11 cellular contexts compared by ENCODE assay signal in the genomic region with DNA sequence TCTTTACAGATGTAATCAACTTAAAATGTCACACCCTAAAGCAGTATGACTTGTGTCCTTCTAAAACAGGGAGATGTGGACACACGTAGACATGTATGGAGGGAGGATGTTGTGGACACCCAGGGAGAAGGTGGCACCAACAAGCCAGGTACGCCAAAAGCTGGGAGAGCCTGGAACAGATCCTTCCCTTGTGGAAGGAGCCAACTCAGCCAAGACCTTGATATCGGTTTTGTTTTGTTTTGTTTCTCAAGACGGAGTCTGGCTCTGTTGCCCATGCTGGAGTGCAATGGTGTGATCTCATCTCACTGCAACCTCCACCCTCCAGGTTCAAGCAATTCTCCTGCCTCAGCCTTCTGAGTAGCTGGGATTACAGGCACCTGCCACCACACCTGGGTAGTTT. TPM values are rescaled to one million over a fixed set of nuclear protein-coding genes. Genes with fewer than 3 reads are reported as not detected.
DNase-seq lines count a peak whose midpoint lies in the region; ATAC-seq, FAIRE-seq and TF ChIP-seq lines count a peak whose summit lies in the region.
"Had no signal": no experiment of that assay in that cellular context is flagged by ENCODE, and none has a peak within 500 bp of the region (broad histone marks: within the 10 kb centered on the region; RNA-seq: fewer than 3 reads in every experiment).

No MANE protein-coding gene starts in this region.

- H3K9me3 Mint-ChIP-seq in activated T-cell treated with anti-CD3 and anti-CD28 coated beads, Interleukin-2, amount 50 U/mL, for 72 hours: no peaks in the 10 kb centered on the region
- H3K9me3 Mint-ChIP-seq: activated naive CD4-positive, alpha-beta T cell treated with anti-CD3 and anti-CD28 coated beads, Interleukin-2, amount 50 U/mL, for 24 hours; type B pancreatic cell had no signal

- intact Hi-C loops in kidney (cut with DNase I): no loop called here

- ATAC-seq in activated T-cell treated with anti-CD3 and anti-CD28 coated beads, Interleukin-2, amount 50 U/mL, for 72 hours (replicated peaks in 1 of 2): no peak

- no peak for DNase-seq in activated T-cell treated with anti-CD3 and anti-CD28 coated beads, Interleukin-2, amount 50 U/mL, for 72 hours
- DNase-seq in activated T-cell treated with anti-CD3 and anti-CD28 coated beads, Interleukin-2, amount 50 U/mL, for 48 hours: no peak
- DNase-seq in kidney (no peak), HTR-8/SVneo (ENCODE audit: insufficient read length, low spot score) (no peak), mucosa of gallbladder (ENCODE audit: low spot score) (no peak), HCEC 1CT (no peak)
- DNase-seq: NCI-H526 had no signal

- peak overlapping the region; percentile 79 to 82 for H3K4me3 Mint-ChIP-seq in activated T-cell treated with anti-CD3 and anti-CD28 coated beads, Interleukin-2, amount 50 U/mL, for 72 hours
- H3K4me3 Mint-ChIP-seq: type B pancreatic cell had no signal

- peak overlapping the region; percentile 28 to 32 for H3K4me3 ChIP-seq in kidney (ENCODE audit: low read length in 2 of 2)

- TF ChIP-seq CTCF in kidney (IDR thresholded peaks at IDR 0.05; ENCODE audit: borderline replicate concordance, extremely low read depth, insufficient read depth): no peak

- peaks cover 0 to 3% of the 10 kb centered on the region in 2 donors for H3K36me3 Mint-ChIP-seq in activated T-cell treated with anti-CD3 and anti-CD28 coated beads, Interleukin-2, amount 50 U/mL, for 72 hours (ENCODE audit: insufficient read depth in 2 of 2)
- H3K36me3 Mint-ChIP-seq: type B pancreatic cell had no signal

- H3K36me3 ChIP-seq in kidney (ENCODE audit: control insufficient read depth in 1 of 2, insufficient read depth in 2 of 2, low read length in 2 of 2): no peaks in the 10 kb centered on the region

- peak overlapping the region in 1 of 2 donors; percentile 67 for H3K9ac ChIP-seq in kidney (ENCODE audit: low read length in 2 of 2)

- H3K27me3 Mint-ChIP-seq in activated T-cell treated with anti-CD3 and anti-CD28 coated beads, Interleukin-2, amount 50 U/mL, for 72 hours (ENCODE audit: low read depth): peaks cover 34% of the 10 kb centered on the region

- H3K4me1 ChIP-seq in kidney (ENCODE audit: control insufficient read depth in 1 of 2, insufficient read depth in 1 of 2, low read depth in 1 of 2, low read length in 2 of 2): peaks cover 3 to 12% of the 10 kb centered on the region in 2 donors

- H3K27ac ChIP-seq in angular gyrus (ENCODE audit: low read depth, low read length): peak overlapping the region; percentile 16
- H3K27ac ChIP-seq in kidney (ENCODE audit: low read depth in 2 of 2, low read length in 2 of 2): peak overlapping the region in 1 of 2 donors; percentile 61
- peak overlapping the region; percentile 30 for H3K27ac ChIP-seq in temporal lobe (ENCODE audit: low read depth, low read length)

- H3K4me1 Mint-ChIP-seq in activated T-cell treated with anti-CD3 and anti-CD28 coated beads, Interleukin-2, amount 50 U/mL, for 72 hours (ENCODE audit: low read depth): peaks cover 26% of the 10 kb centered on the region

- FAIRE-seq in kidney (lab: Jason Lieb, UNC) (no peak), HTR-8/SVneo (lab: Jason Lieb, UNC) (no peak)

- H3K27ac Mint-ChIP-seq in activated T-cell treated with anti-CD3 and anti-CD28 coated beads, Interleukin-2, amount 50 U/mL, for 72 hours: no peak overlapping the region
- H3K27ac Mint-ChIP-seq: activated naive CD4-positive, alpha-beta T cell treated with anti-CD3 and anti-CD28 coated beads, Interleukin-2, amount 50 U/mL, for 24 hours had no signal

- H3K9me3 ChIP-seq in kidney (ENCODE audit: control insufficient read depth in 1 of 2, low read length in 2 of 2): no peaks in the 10 kb centered on the region

RNA-seq across cellular contexts. Expression of a gene that starts 45.6 kb away (rescaled TPM):
- 10 to 100 TPM; 26.0 to 35.1 TPM for total RNA-seq in activated T-cell treated with anti-CD3 and anti-CD28 coated beads, Interleukin-2, amount 50 U/mL, for 72 hours
- total RNA-seq in kidney (2.5 TPM), temporal lobe (2.0 TPM), mucosa of gallbladder (2.2 TPM)
- polyA plus RNA-seq in kidney (ENCODE audit: insufficient read depth, low read depth, low replicate concordance): 1.0 TPM

RNA-seq across cellular contexts. Expression of a gene that starts 49.1 kb away (rescaled TPM):
- total RNA-seq in activated T-cell treated with anti-CD3 and anti-CD28 coated beads, Interleukin-2, amount 50 U/mL, for 72 hours: not detected
- total RNA-seq in kidney: 8.7 TPM
- polyA plus RNA-seq in kidney (ENCODE audit: insufficient read depth, low read depth, low replicate concordance): 10.0 TPM
- total RNA-seq in temporal lobe: not detected
- 1.1 TPM for total RNA-seq in mucosa of gallbladder
